In the genomic region with DNA sequence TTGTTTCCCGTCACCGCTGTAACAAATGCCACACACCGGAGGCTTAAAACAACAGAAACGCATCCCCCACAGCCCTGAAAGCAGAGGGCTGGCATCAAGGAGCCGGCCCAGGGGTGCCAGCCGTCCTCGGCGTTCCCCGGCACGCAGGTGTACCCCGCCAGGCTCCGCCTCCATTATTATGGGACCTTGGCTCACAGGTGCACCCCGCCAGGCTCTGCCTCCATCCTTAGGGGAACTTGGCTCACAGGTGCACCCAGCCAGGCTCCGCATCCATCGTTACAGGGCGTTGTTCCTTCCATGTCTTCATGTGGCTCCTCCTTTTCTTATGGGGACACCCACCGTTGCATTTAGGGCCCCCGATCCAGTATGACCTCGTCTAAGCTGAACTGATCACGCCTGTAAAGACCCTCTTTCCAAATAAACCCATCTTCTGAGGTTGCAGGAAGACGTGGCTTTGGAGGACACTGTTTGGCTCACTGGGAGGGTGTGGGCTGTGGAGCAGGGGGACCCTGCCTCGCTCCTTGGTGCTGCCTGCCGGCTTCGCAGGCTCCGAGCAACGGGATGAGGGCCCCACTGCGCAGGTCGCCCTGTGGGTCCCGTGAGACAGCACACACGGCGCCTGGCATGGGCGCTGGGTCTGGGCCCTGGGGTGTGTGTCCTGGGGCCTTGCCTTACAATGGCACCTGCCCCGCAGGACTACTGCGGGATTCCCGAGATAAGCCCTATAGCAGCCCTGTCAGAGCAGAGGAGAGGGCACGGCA, we compare ENCODE assay signal across 5 cellular contexts.
A peak's percentile ranks its signal among the peaks of the same experiment; 100 is the strongest.
DNase-seq lines count a peak whose midpoint lies in the region; FAIRE-seq and TF ChIP-seq lines count a peak whose summit lies in the region.
"Not testable (repeated sequence)": the region's sequence is repeated elsewhere in the genome, so short reads cannot be mapped to it uniquely, and the experiment has no call there.

No MANE protein-coding gene starts in this region.

- 94% methylated on average over 21 of the region's 36 CpGs; no CpG with 5 or more reads in 1 of the 2 experiments for WGBS in H1 (ENCODE audit: extremely low coverage in 1 of 2, insufficient coverage in 1 of 2, insufficient read length in 1 of 2, insufficient replicate concordance in 2 of 2, low coverage in 1 of 2, low lambda C conversion rate in 2 of 2, missing lambda C conversion rate in 1 of 2), 2 experiments
- 64 to 73% (median 65%) methylated on average over 34 to 36 of the region's 36 CpGs for WGBS in ovary, 3 donors

- H3K23ac ChIP-seq in H1 (ENCODE audit: insufficient read length) = not testable (repeated sequence)

- DNase-seq in coronary artery (ENCODE audit: low spot score) (peak; percentile 64), islet precursor cell (peak; percentile 37), mesenteric fat pad (ENCODE audit: low spot score) (peak; percentile 75), ovary (peak in 3 of 5 donors; percentile 43 to 49 (median 46))
- not testable (repeated sequence) for DNase-seq in H1 (ENCODE audit: low read depth in 1 of 2, low spot score in 2 of 2)

- not testable (repeated sequence) for H3K23me2 ChIP-seq in H1 (ENCODE audit: low read depth, low read length)

- not testable (repeated sequence) for H2AK5ac ChIP-seq in H1 (ENCODE audit: low read depth, low read length)

- not testable (repeated sequence) for H2BK20ac ChIP-seq in H1 (ENCODE audit: low read length)

- H2BK15ac ChIP-seq in H1 (ENCODE audit: low read length) = not testable (repeated sequence)

- not testable (repeated sequence) for H2BK12ac ChIP-seq in H1 (ENCODE audit: low read depth, low read length)

- not testable (repeated sequence) for H3K79me2 ChIP-seq in H1 (ENCODE audit: control insufficient read depth in 1 of 2, insufficient read depth in 2 of 2, low read length in 2 of 2)

- not testable (repeated sequence) for H3K18ac ChIP-seq in H1 (ENCODE audit: extremely low read depth, low read length)

- TF ChIP-seq EP300 in H1 (IDR thresholded peaks at IDR 0.05; ENCODE audit: borderline replicate concordance in 1 of 2, low read depth in 2 of 2, low read length in 2 of 2); ovary (IDR thresholded peaks at IDR 0.05): not testable (repeated sequence)

- FAIRE-seq in H1 (lab: Jason Lieb, UNC) = not testable (repeated sequence)

- H3K4me2 ChIP-seq in H1 (ENCODE audit: insufficient read depth in 1 of 2, low read depth in 2 of 2, low read length in 2 of 2) = not testable (repeated sequence)

- not testable (repeated sequence) for H3K9me3 ChIP-seq in H1 (ENCODE audit: insufficient read depth in 2 of 2, low read depth in 1 of 2, low read length in 1 of 2); ovary

- H3K4ac ChIP-seq in H1 (replicated peaks; ENCODE audit: insufficient read length, low read depth, low read length) = not testable (repeated sequence)

- CTCF ChIA-PET in H1 (lab: Charles Lee; ENCODE audit: partially characterized antibody) = not testable (repeated sequence)

- not testable (repeated sequence) for H3K4me3 ChIP-seq in coronary artery; H1 (ENCODE audit: extremely low read depth in 1 of 4, insufficient read depth in 2 of 4, low read depth in 3 of 4, low read length in 4 of 4); ovary

- H2BK120ac ChIP-seq in H1 (replicated peaks; ENCODE audit: low read depth, low read length) = not testable (repeated sequence)

- not testable (repeated sequence) for H2AFZ ChIP-seq in H1 (ENCODE audit: low read length)

- not testable (repeated sequence) for H3K4me1 ChIP-seq in H1 (replicated peaks in 1 of 4; ENCODE audit: control insufficient read depth in 3 of 4, insufficient read depth in 4 of 4, low read length in 3 of 4)
- H3K4me1 ChIP-seq in ovary (ENCODE audit: insufficient read depth) = peaks cover 26% of the 10 kb centered on the region

- POLR2A ChIA-PET in H1 (lab: Charles Lee; ENCODE audit: partially characterized antibody) = not testable (repeated sequence)

- not testable (repeated sequence) for H3K79me1 ChIP-seq in H1 (ENCODE audit: low read depth, low read length)

- H4K20me1 ChIP-seq in H1 (replicated peaks in 1 of 2; ENCODE audit: control insufficient read depth in 1 of 2, insufficient read depth in 2 of 2, low read length in 2 of 2) = not testable (repeated sequence)

- not testable (repeated sequence) for H3K36me3 ChIP-seq in H1 (ENCODE audit: control insufficient read depth in 2 of 4, insufficient read depth in 4 of 4, low read length in 3 of 4); ovary

- not testable (repeated sequence) for H3K56ac ChIP-seq in H1 (replicated peaks; ENCODE audit: insufficient read length, low read depth, low read length)

- intact Hi-C loops in ovary (cut with DNase I) = not testable (repeated sequence)

- not testable (repeated sequence) for H2BK5ac ChIP-seq in H1 (ENCODE audit: low read depth, low read length)

- TF ChIP-seq RAD21 in H1 (IDR thresholded peaks at IDR 0.05 in 1 of 2, conservative IDR thresholded peaks at IDR 0.05 in 1 of 2; ENCODE audit: low read depth in 2 of 2, low read length in 2 of 2) = not testable (repeated sequence)

- not testable (repeated sequence) for H4K91ac ChIP-seq in H1 (replicated peaks; ENCODE audit: insufficient read length, low read length)

- not testable (repeated sequence) for TF ChIP-seq CTCF in coronary artery (IDR thresholded peaks at IDR 0.05); H1 (IDR thresholded peaks at IDR 0.05; ENCODE audit: control extremely low read depth in 1 of 3, insufficient read depth in 1 of 3, low read depth in 1 of 3, low read length in 3 of 3); ovary (IDR thresholded peaks at IDR 0.05)

- not testable (repeated sequence) for H3K27me3 ChIP-seq in H1 (replicated peaks in 1 of 4; ENCODE audit: control insufficient read depth in 3 of 4, extremely low read depth in 1 of 4, insufficient read depth in 3 of 4, low read length in 3 of 4); ovary

- not testable (repeated sequence) for H3K27ac ChIP-seq in coronary artery; H1 (ENCODE audit: low read depth, low read length)
- peak overlapping the region in 1 of 2 donors; percentile 71 for H3K27ac ChIP-seq in ovary

- not testable (repeated sequence) for H3K14ac ChIP-seq in H1 (ENCODE audit: insufficient read length)

- H3K9ac ChIP-seq in H1 (replicated peaks in 1 of 4; ENCODE audit: extremely low read depth in 1 of 4, low read depth in 3 of 4, low read length in 3 of 4) = not testable (repeated sequence)

- not testable (repeated sequence) for H4K5ac ChIP-seq in H1 (ENCODE audit: insufficient read length, low read depth, low read length)

- 0 out of 2 replicates have a peak overlapping the region, but pooled peaks have one; percentile 5 for H4K8ac ChIP-seq in H1 (ENCODE audit: extremely low read depth, insufficient read depth, low read length)

- TF ChIP-seq POLR2A in H1 (IDR thresholded peaks at IDR 0.05; ENCODE audit: control extremely low read depth in 1 of 2, low read depth in 2 of 2, low read length in 2 of 2); ovary (IDR thresholded peaks at IDR 0.05): not testable (repeated sequence)
